Comparison of ENCODE assay signal across 12 cellular contexts in the genomic region with DNA sequence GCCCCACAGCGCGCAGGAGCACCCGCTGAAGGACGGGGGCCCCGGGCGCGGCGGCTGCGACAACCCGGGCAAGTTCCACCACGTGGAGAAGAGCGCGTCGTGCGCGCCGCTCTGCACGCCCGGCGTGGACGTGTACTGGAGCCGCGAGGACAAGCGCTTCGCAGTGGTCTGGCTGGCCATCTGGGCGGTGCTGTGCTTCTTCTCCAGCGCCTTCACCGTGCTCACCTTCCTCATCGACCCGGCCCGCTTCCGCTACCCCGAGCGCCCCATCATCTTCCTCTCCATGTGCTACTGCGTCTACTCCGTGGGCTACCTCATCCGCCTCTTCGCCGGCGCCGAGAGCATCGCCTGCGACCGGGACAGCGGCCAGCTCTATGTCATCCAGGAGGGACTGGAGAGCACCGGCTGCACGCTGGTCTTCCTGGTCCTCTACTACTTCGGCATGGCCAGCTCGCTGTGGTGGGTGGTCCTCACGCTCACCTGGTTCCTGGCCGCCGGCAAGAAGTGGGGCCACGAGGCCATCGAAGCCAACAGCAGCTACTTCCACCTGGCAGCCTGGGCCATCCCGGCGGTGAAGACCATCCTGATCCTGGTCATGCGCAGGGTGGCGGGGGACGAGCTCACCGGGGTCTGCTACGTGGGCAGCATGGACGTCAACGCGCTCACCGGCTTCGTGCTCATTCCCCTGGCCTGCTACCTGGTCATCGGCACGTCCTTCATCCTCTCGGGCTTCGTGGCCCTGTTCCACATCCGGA. TPM values are rescaled to one million over a fixed set of nuclear protein-coding genes. Genes with fewer than 3 reads are reported as not detected.
DNase-seq lines count a peak whose midpoint lies in the region; TF ChIP-seq lines count a peak whose summit lies in the region.
"Had no signal": no experiment of that assay in that cellular context is flagged by ENCODE, and none has a peak within 500 bp of the region (broad histone marks: within the 10 kb centered on the region; RNA-seq: fewer than 3 reads in every experiment).

No MANE protein-coding gene starts in this region.

- no peak for TF ChIP-seq CTCF in prostate gland (IDR thresholded peaks at IDR 0.05)

- no peaks in the 10 kb centered on the region for H3K36me3 ChIP-seq in HUES6 (ENCODE audit: control insufficient read depth, insufficient read depth, low read length)
- H3K36me3 ChIP-seq in iPS-15b (ENCODE audit: control insufficient read depth, insufficient read depth, low read length): no peaks in the 10 kb centered on the region
- no peaks in the 10 kb centered on the region for H3K36me3 ChIP-seq in prostate gland

- H3K9me3 ChIP-seq in HUES6 (ENCODE audit: control insufficient read depth, insufficient read depth, low read depth, low read length): no peaks in the 10 kb centered on the region
- H3K9me3 ChIP-seq in iPS-15b (ENCODE audit: control insufficient read depth, insufficient read depth, low read length): no peaks in the 10 kb centered on the region
- H3K9me3 ChIP-seq in prostate gland: no peaks in the 10 kb centered on the region

- H3K27ac ChIP-seq in HUES6 (ENCODE audit: low read depth, low read length): no peak overlapping the region
- H3K27ac ChIP-seq in prostate gland: no peak overlapping the region

- peaks cover 54% of the 10 kb centered on the region for H3K4me1 ChIP-seq in HUES6 (ENCODE audit: control insufficient read depth, insufficient read depth, low read length)
- peaks cover 25% of the 10 kb centered on the region for H3K4me1 ChIP-seq in iPS-15b (ENCODE audit: control insufficient read depth, insufficient read depth, low read length)
- no peaks in the 10 kb centered on the region for H3K4me1 ChIP-seq in prostate gland (replicated peaks)

- peak; percentile 4 for DNase-seq in activated CD4-positive, alpha-beta T cell treated with anti-CD3 and anti-CD28 coated beads for 48 hours
- DNase-seq in activated CD4-positive, alpha-beta T cell treated with anti-CD3 and anti-CD28 coated beads, Interleukin-2, amount 50 U/mL, for 4 hours: no peak
- no peak for DNase-seq in prostate gland (ENCODE audit: low spot score)
- DNase-seq in NCI-H2029 (lab: John Stamatoyannopoulos, UW): no peak
- DNase-seq in UCSD-AML1 (lab: John Stamatoyannopoulos, UW; ENCODE audit: unreplicated experiment): no peak
- no peak for DNase-seq in activated gamma-delta T cell treated with Interleukin-2 at 50 U/mL for 16 hours
- DNase-seq: activated CD4-positive, alpha-beta T cell treated with anti-CD3 and anti-CD28 coated beads for 1 hour; NCI-H187; T-cell had no signal

- H3K27me3 ChIP-seq in HUES6 (ENCODE audit: control insufficient read depth, insufficient read depth, low read length) (peaks cover 97% of the 10 kb centered on the region), iPS-15b (ENCODE audit: control insufficient read depth, insufficient read depth, low read length) (peaks cover 86% of the 10 kb centered on the region), prostate gland (replicated peaks; ENCODE audit: insufficient read depth) (peaks cover 7% of the 10 kb centered on the region)

- H3K4me3 ChIP-seq in HUES6 (ENCODE audit: low read depth, low read length) (peak overlapping the region; percentile 67), iPS-15b (ENCODE audit: low read depth, low read length) (peak overlapping the region; percentile 59), prostate gland (peak overlapping the region; percentile 35 to 45)

- TF ChIP-seq POLR2A in prostate gland (IDR thresholded peaks at IDR 0.05): no peak

- H3K9ac ChIP-seq in HUES6 (ENCODE audit: low read length) (peak overlapping the region; percentile 31), iPS-15b (ENCODE audit: low read depth, low read length) (no peak overlapping the region)

- 31% methylated on average over 65 of the region's 71 CpGs for WGBS in prostate gland

- intact Hi-C loops in prostate gland (cut with DNase I): no loop called here

RNA-seq across cellular contexts. Expression of a gene that starts 1.4 kb away (rescaled TPM):
- 10 to 100 TPM in 1 of 2 donors, 1 to 10 TPM in 1; 1.5 to 11.8 TPM for total RNA-seq in prostate gland
- total RNA-seq: A172, T-cell had no signal
